In the genomic region with DNA sequence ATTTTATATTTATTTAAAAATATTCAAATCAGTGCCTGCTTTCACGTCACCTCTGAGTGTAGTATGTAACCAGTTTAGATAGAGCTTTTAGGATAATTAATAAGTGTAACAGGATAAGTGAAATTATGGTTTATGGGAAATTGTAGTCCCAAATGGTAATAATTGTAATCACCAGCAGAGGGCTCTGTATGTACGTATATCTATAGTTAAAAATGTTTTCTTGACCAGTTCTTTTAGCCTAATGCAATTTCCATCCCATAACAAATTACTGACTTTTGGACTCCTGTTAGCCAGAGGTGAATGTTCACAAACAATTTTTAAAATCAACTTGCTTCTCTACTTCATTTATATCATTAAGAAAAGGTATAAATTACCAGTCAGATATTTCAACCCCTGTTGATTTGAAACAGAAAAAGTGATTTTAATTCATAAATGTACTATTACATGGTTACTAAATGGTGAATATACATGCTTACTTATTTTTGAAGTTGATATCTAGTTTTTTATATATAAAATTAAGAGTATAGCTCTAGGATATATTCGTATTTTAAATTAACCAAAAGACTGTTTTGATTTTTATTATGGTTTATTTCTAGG, we compare ENCODE assay signal across 8 cellular contexts. TPM values are rescaled to one million over a fixed set of nuclear protein-coding genes. Genes with fewer than 3 reads are reported as not detected.
DNase-seq lines count a peak whose midpoint lies in the region; ATAC-seq and TF ChIP-seq lines count a peak whose summit lies in the region.

No MANE protein-coding gene starts in this region.

- peaks cover 91% of the 10 kb centered on the region for H3K36me3 ChIP-seq in RWPE2 (ENCODE audit: low read depth)

- ATAC-seq in RWPE2 (ENCODE audit: low read depth) (no peak), HG03354 (IDR thresholded peaks at IDR 0.05; ENCODE audit: poor library complexity, severe bottlenecking, unreplicated experiment) (no peak)

- no peak overlapping the region for H3K4me3 ChIP-seq in RWPE2 (ENCODE audit: severe bottlenecking)

- H3K4me1 ChIP-seq in RWPE2 (ENCODE audit: insufficient read depth, poor library complexity, severe bottlenecking), result no peaks in the 10 kb centered on the region

- H3K9me3 ChIP-seq in RWPE2 (ENCODE audit: severe bottlenecking), result no peaks in the 10 kb centered on the region

- no peaks in the 10 kb centered on the region for H3K27me3 ChIP-seq in RWPE2 (ENCODE audit: insufficient read depth, poor library complexity, severe bottlenecking)

- DNase-seq in SKM-1 treated with dmso at 0.1 percent for 144 hours (lab: John Stamatoyannopoulos, UW; ENCODE audit: unreplicated experiment) (peak; percentile 39), SKM-1 (lab: John Stamatoyannopoulos, UW; ENCODE audit: unreplicated experiment) (no peak), KG1 (lab: John Stamatoyannopoulos, UW) (peak; percentile 36), RWPE2 (ENCODE audit: low spot score) (no peak), fibroblast of peridontal ligament (ENCODE audit: extremely low read depth) (peak; percentile 84), renal cortical epithelial cell (ENCODE audit: low read depth) (peak; percentile 54)
- no peak for DNase-seq in activated CD8-positive, alpha-beta memory T cell treated with anti-CD3 and anti-CD28 coated beads for 24 hours

- no peak overlapping the region for H3K27ac ChIP-seq in RWPE2 (ENCODE audit: poor library complexity, severe bottlenecking)

- TF ChIP-seq CTCF in RWPE2 (IDR thresholded peaks at IDR 0.05; ENCODE audit: poor library complexity, severe bottlenecking), result peak; percentile 81

RNA-seq across cellular contexts. Expression of a gene that starts 25.3 kb away (rescaled TPM):
- 38.0 and 41.0 TPM in 2 replicates for total RNA-seq in renal cortical epithelial cell

RNA-seq across cellular contexts. Expression of a gene that starts 26.6 kb away (rescaled TPM):
- 8.0 and 9.1 TPM in 2 replicates for total RNA-seq in renal cortical epithelial cell

Comparison
In these comparisons a context has a peak if more than half of its experiments do, and no peak if none do; other contexts are left out.
1. DNase-seq: peak in SKM-1 treated with dmso at 0.1 percent for 144 hours (single experiment), KG1 (single experiment), fibroblast of peridontal ligament (single experiment) and renal cortical epithelial cell (single experiment); none in SKM-1 (single experiment), RWPE2 (single experiment) and activated CD8-positive, alpha-beta memory T cell treated with anti-CD3 and anti-CD28 coated beads for 24 hours (single experiment).